ENCODE assay signal across 6 cellular contexts in the genomic region with DNA sequence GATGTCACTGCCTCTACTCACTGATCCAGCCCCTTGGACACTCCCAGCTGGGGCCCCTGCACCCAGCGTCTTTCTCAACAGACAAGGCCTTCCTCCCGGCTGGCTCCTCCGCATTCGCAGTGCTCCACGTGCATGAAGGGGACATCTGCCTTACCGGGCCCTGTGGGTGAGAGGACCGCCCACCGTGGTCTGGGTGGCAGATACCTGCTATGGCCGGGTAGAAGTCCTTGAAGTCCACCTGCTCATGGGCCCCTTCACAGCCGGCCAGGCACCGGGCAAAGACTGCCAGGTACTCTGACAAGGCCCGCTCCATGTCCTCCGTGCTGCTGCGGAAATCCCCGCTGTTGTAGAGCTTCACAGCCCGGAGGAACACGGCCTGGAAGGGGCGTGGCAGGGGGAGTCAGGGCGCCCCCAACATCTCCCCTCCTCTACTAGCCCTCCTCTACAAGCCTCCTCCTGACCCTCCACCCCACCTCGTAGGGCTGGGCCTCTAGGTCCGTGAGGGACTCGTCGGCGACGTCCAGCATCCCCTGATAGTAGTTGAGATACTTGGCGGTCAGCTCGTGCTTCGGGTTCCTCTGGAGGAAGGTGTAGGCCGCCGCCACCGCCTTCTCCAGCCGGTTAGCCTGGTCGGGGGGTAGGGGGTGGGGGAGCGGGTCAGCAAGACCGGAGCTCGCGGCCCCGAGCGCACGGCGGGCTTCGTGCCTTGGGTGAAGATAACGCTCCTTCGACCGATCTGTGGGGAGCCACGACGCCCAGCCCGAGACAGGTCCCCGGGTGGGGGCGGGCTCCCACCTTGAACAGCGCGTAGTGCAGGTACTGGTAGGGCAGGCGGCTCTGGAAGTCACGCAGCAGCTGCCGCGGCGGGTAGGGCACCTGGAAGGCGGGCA. TPM values are rescaled to one million over a fixed set of nuclear protein-coding genes. Genes with fewer than 3 reads are reported as not detected.
A peak's percentile ranks its signal among the peaks of the same experiment; 100 is the strongest.
DNase-seq lines count a peak whose midpoint lies in the region; TF ChIP-seq lines count a peak whose summit lies in the region.

No MANE protein-coding gene starts in this region.

- DNase-seq in HL-60 (ENCODE audit: low read depth in 1 of 2, low spot score in 1 of 2) (no peak), MCF 10A (ENCODE audit: unreplicated experiment) (no peak), neural progenitor cell (ENCODE audit: low spot score) (peak; percentile 55), Karpas-422 (no peak), SK-N-DZ (ENCODE audit: low spot score) (no peak), NCI-H2196 treated with DMSO at 0.1 percent for 48 hours (lab: John Stamatoyannopoulos, UW; ENCODE audit: unreplicated experiment) (no peak)

- H4K20me1 ChIP-seq in neural progenitor cell (ENCODE audit: low read depth) (peaks cover 13% of the 10 kb centered on the region), Karpas-422 (ENCODE audit: insufficient read depth, low read depth, low read length) (no peaks in the 10 kb centered on the region)

- H3K4me3 Mint-ChIP-seq in MCF 10A (ENCODE audit: unreplicated experiment) = peak overlapping the region; percentile 95
- peak overlapping the region; percentile 84 for H3K4me3 Mint-ChIP-seq in neural progenitor cell

- no peaks in the 10 kb centered on the region for H3K9me3 ChIP-seq in neural progenitor cell (ENCODE audit: low read depth)
- H3K9me3 ChIP-seq in Karpas-422 (ENCODE audit: low read length) = no peaks in the 10 kb centered on the region

- H3K36me3 Mint-ChIP-seq in MCF 10A (ENCODE audit: insufficient read depth, unreplicated experiment) = peaks cover 42% of the 10 kb centered on the region
- peaks cover 16% of the 10 kb centered on the region for H3K36me3 Mint-ChIP-seq in neural progenitor cell

- no peaks in the 10 kb centered on the region for H3K36me3 ChIP-seq in neural progenitor cell
- no peaks in the 10 kb centered on the region for H3K36me3 ChIP-seq in Karpas-422 (ENCODE audit: insufficient read depth, low read length)

- intact Hi-C loops in MCF 10A (cut with micrococcal nuclease) = loop anchor here (2.0 kb wide), 2 partner anchors 72 to 148 kb away; no protein-coding TSS in a partner anchor

- H3K4me1 ChIP-seq in neural progenitor cell = peaks cover 24% of the 10 kb centered on the region
- H3K4me1 ChIP-seq in Karpas-422 (ENCODE audit: low read length) = peaks cover 12% of the 10 kb centered on the region

- POLR2A ChIA-PET in MCF 10A (lab: Yijun Ruan, JAX) = interaction anchor here (0.6 to 24.1 kb wide), 23 partner anchors 8 to 149 kb away, joined by 3 to 599 read pairs (median 4); a partner anchor contains a TSS

- H3K4me2 ChIP-seq in neural progenitor cell (peak overlapping the region; percentile 97), Karpas-422 (ENCODE audit: low read depth, low read length, poor library complexity, severe bottlenecking) (no peak overlapping the region)

- H3K9ac ChIP-seq in neural progenitor cell (no peak overlapping the region), Karpas-422 (ENCODE audit: low read length) (no peak overlapping the region)

- H3K27ac ChIP-seq in HL-60 (replicated peaks) (no peak overlapping the region), neural progenitor cell (no peak overlapping the region), Karpas-422 (ENCODE audit: low read length) (no peak overlapping the region)

- no peaks in the 10 kb centered on the region for H3K9me2 ChIP-seq in Karpas-422 (replicated peaks; ENCODE audit: insufficient read depth, low read length)

- peak overlapping the region; percentile 98 for H2AFZ ChIP-seq in neural progenitor cell (replicated peaks)
- no peak overlapping the region for H2AFZ ChIP-seq in Karpas-422 (ENCODE audit: low read length)

- BruUV-seq in MCF 10A (replicated peaks; lab: Mats Ljungman, UMichigan) = no TSS peak

- H3K79me2 ChIP-seq in neural progenitor cell (ENCODE audit: low read depth) (peaks cover 54% of the 10 kb centered on the region), Karpas-422 (ENCODE audit: low read length) (no peaks in the 10 kb centered on the region)

- H3K4me3 ChIP-seq in HL-60 (replicated peaks; ENCODE audit: insufficient read depth, low read length) (peak overlapping the region; percentile 58), neural progenitor cell (peak overlapping the region; percentile 85), Karpas-422 (ENCODE audit: low read length) (no peak overlapping the region)

- H3F3A ChIP-seq in neural progenitor cell (ENCODE audit: low read depth) = peaks cover 20% of the 10 kb centered on the region

- H3K27me3 ChIP-seq in HL-60 (ENCODE audit: insufficient read depth, poor library complexity, severe bottlenecking) (peaks cover 20% of the 10 kb centered on the region), neural progenitor cell (no peaks in the 10 kb centered on the region), Karpas-422 (ENCODE audit: low read length) (no peaks in the 10 kb centered on the region)

- CTCF ChIA-PET in MCF 10A (lab: Yijun Ruan, JAX) = interaction anchor here (0.5 to 3.1 kb wide), 19 partner anchors 9 to 1602 kb away, joined by 3 to 22 read pairs (median 3); a partner anchor contains a TSS

- TF ChIP-seq CTCF in HL-60 (IDR thresholded peaks at IDR 0.05; ENCODE audit: insufficient read depth, low read length) = no peak
- TF ChIP-seq CTCF in MCF 10A (IDR thresholded peaks at IDR 0.05; ENCODE audit: unreplicated experiment) = no peak
- TF ChIP-seq CTCF in neural progenitor cell (IDR thresholded peaks at IDR 0.05) = no peak

- H3K9me3 Mint-ChIP-seq in MCF 10A (ENCODE audit: unreplicated experiment) (no peaks in the 10 kb centered on the region), neural progenitor cell (no peaks in the 10 kb centered on the region)

- H3K27me3 Mint-ChIP-seq in MCF 10A (ENCODE audit: insufficient read depth, unreplicated experiment) = no peaks in the 10 kb centered on the region
- peaks cover 9% of the 10 kb centered on the region for H3K27me3 Mint-ChIP-seq in neural progenitor cell (ENCODE audit: insufficient read depth, low read depth)

- peaks cover 19% of the 10 kb centered on the region for H3K4me1 Mint-ChIP-seq in MCF 10A (ENCODE audit: insufficient read depth, unreplicated experiment)
- H3K4me1 Mint-ChIP-seq in neural progenitor cell = peaks cover 26% of the 10 kb centered on the region

- H3K27ac Mint-ChIP-seq in MCF 10A (ENCODE audit: low read depth, unreplicated experiment) (peak overlapping the region; percentile 35), neural progenitor cell (peak overlapping the region; percentile 87)

RNA-seq across cellular contexts. Expression of a gene that starts 0.8 kb away (rescaled TPM):
- total RNA-seq in MCF 10A (2022) = 36.4 and 41.5 TPM in 2 replicates
- 18.7 and 48.5 TPM in 2 replicates for total RNA-seq in neural progenitor cell (ENCODE audit: low replicate concordance)
- 0.61 TPM in 1 of 2 replicates, not detected in the other for total RNA-seq in Karpas-422 (2014; rRNA removed; shearing (Covaris generic); ENCODE audit: low replicate concordance)
- polyA plus RNA-seq in SK-N-DZ (2014; cell fraction: cytosol; rRNA removed) = 52.8 and 71.4 TPM in 2 replicates
- polyA plus RNA-seq in SK-N-DZ (2014; cell fraction: nucleus; rRNA removed) = 25.9 and 29.5 TPM in 2 replicates

RNA-seq across cellular contexts. Expression of a gene that starts 1.9 kb away (rescaled TPM):
- 142 and 159 TPM in 2 replicates for total RNA-seq in MCF 10A (2022)
- 108 and 231 TPM in 2 replicates for total RNA-seq in neural progenitor cell (ENCODE audit: low replicate concordance)
- 0.54 and 1.9 TPM in 2 replicates for total RNA-seq in Karpas-422 (2014; rRNA removed; shearing (Covaris generic); ENCODE audit: low replicate concordance)
- polyA plus RNA-seq in SK-N-DZ (2014; cell fraction: cytosol; rRNA removed) = 187 and 210 TPM in 2 replicates
- polyA plus RNA-seq in SK-N-DZ (2014; cell fraction: nucleus; rRNA removed) = 724 and 744 TPM in 2 replicates

RNA-seq across cellular contexts. Expression of a gene that starts 24.4 kb away (rescaled TPM):
- total RNA-seq in MCF 10A (2022) (112 and 131 TPM in 2 replicates), neural progenitor cell (ENCODE audit: low replicate concordance) (28.5 and 91.8 TPM in 2 replicates)
- total RNA-seq in Karpas-422 (2014; rRNA removed; shearing (Covaris generic); ENCODE audit: low replicate concordance) = 102 and 133 TPM in 2 replicates
- polyA plus RNA-seq in SK-N-DZ (2014; cell fraction: cytosol; rRNA removed) = 64.7 and 70.1 TPM in 2 replicates
- polyA plus RNA-seq in SK-N-DZ (2014; cell fraction: nucleus; rRNA removed) = 33.6 and 34.5 TPM in 2 replicates

RNA-seq across cellular contexts. Expression of a gene that starts 25.1 kb away (rescaled TPM):
- total RNA-seq in MCF 10A (2022) = 59.8 and 65.1 TPM in 2 replicates
- total RNA-seq in neural progenitor cell (ENCODE audit: low replicate concordance) = 99.5 and 106 TPM in 2 replicates
- 10.5 and 17.8 TPM in 2 replicates for total RNA-seq in Karpas-422 (2014; rRNA removed; shearing (Covaris generic); ENCODE audit: low replicate concordance)
- polyA plus RNA-seq in SK-N-DZ (2014; cell fraction: cytosol; rRNA removed) = 159 and 177 TPM in 2 replicates
- 191 and 202 TPM in 2 replicates for polyA plus RNA-seq in SK-N-DZ (2014; cell fraction: nucleus; rRNA removed)

RNA-seq across cellular contexts. Expression of a gene that starts 26.7 kb away (rescaled TPM):
- not detected in 2 replicates for total RNA-seq in MCF 10A (2022)
- total RNA-seq in neural progenitor cell (ENCODE audit: low replicate concordance) = 0.65 TPM in 1 of 2 replicates, not detected in the other
- 0.29 TPM in 1 of 2 replicates, not detected in the other for total RNA-seq in Karpas-422 (2014; rRNA removed; shearing (Covaris generic); ENCODE audit: low replicate concordance)
- 0.39 TPM in 1 of 2 replicates, not detected in the other for polyA plus RNA-seq in SK-N-DZ (2014; cell fraction: cytosol; rRNA removed)
- polyA plus RNA-seq in SK-N-DZ (2014; cell fraction: nucleus; rRNA removed) = 0.10 TPM in 1 of 2 replicates, not detected in the other

Comparison
In these comparisons a context has a peak if more than half of its experiments do, and no peak if none do; other contexts are left out.
1. RNA of a gene that starts 0.8 kb away (total RNA-seq): 36.4 to 41.5 TPM in MCF 10A and 18.7 to 48.5 TPM in neural progenitor cell; 0.61 TPM in Karpas-422; every median in the first group is over 10 times any median in the second.
2. RNA of a gene that starts 1.9 kb away (total RNA-seq): 142 to 159 TPM in MCF 10A and 108 to 231 TPM in neural progenitor cell; 0.54 to 1.9 TPM in Karpas-422; every median in the first group is over 10 times any median in the second.